Comparison of ENCODE assay signal across 37 cellular contexts in the genomic region with DNA sequence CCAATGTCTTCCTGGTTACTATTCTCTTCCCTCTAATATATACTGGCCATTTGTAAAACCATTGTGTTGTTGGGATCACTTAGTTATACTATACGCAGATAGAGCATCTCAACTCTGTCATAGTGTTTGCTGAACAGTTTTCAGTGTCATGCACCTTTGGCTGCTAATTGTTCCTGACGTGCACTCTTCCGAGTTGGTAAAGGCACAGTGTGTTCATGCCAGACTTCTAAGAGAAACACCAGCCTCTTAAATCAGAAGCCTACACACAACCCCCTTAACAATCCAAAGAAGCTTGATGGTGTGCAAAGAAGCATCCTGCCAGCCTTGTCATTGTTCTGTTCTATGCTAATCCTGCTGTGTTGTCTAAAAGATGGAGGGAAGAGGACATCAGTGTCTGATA.
"Had no signal": no experiment of that assay in that cellular context is flagged by ENCODE, and none has a peak within 500 bp of the region (broad histone marks: within the 10 kb centered on the region; RNA-seq: fewer than 3 reads in every experiment).

No MANE protein-coding gene starts in this region.

- H3K4me1 ChIP-seq: adrenal gland had no signal

- H3K27ac ChIP-seq: adrenal gland, KMS-11, Peyer's patch, SJSA1, VCaP had no signal

- H3K27ac Mint-ChIP-seq: activated B cell treated with CpG ODN at 0.5 μM for 24 hours; activated CD4-positive, alpha-beta memory T cell treated with anti-CD3 and anti-CD28 coated beads for 36 hours; activated naive CD4-positive, alpha-beta T cell treated with anti-CD3 and anti-CD28 coated beads for 36 hours; activated naive CD4-positive, alpha-beta T cell treated with anti-CD3 and anti-CD28 coated beads, Interleukin-2, amount 50 U/mL, for 72 hours; activated T-helper 1 cell treated with anti-CD3 and anti-CD28 coated beads, Interleukin-12 subunit alpha, Interleukin-12 subunit beta, Interleukin-2, Interleukin-4 antibody, amounts not matched to agents 30 ng/mL and 10 ng/mL and 1 ng/mL, durations not matched to agents 14 hours and 24 hours and 36 hours; brain had no signal

- H3K4me3 ChIP-seq: adrenal gland, Peyer's patch, SJSA1 had no signal

- H3K27me3 Mint-ChIP-seq: activated B cell treated with CpG ODN at 0.5 μM for 24 hours; activated CD4-positive, alpha-beta memory T cell treated with anti-CD3 and anti-CD28 coated beads for 36 hours; brain had no signal

- H3K9ac ChIP-seq: KMS-11 had no signal

- H3K27me3 ChIP-seq: adrenal gland, Peyer's patch, SJSA1 had no signal

- H3K4me3 Mint-ChIP-seq: activated B cell treated with CpG ODN at 0.5 μM for 24 hours; activated CD4-positive, alpha-beta memory T cell treated with anti-CD3 and anti-CD28 coated beads for 36 hours; activated naive CD4-positive, alpha-beta T cell treated with anti-CD3 and anti-CD28 coated beads for 36 hours; activated T-cell treated with anti-CD3 and anti-CD28 coated beads, Interleukin-2, amount 50 U/mL, for 4 hours; activated T-helper 1 cell treated with anti-CD3 and anti-CD28 coated beads, Interleukin-12 subunit alpha, Interleukin-12 subunit beta, Interleukin-2, Interleukin-4 antibody, amounts not matched to agents 30 ng/mL and 10 ng/mL and 1 ng/mL, durations not matched to agents 14 hours and 24 hours and 36 hours; brain had no signal

- H3K9me3 ChIP-seq: adrenal gland, Peyer's patch, SJSA1 had no signal

- DNase-seq: activated B cell treated with CpG ODN at 0.5 μM for 24 hours; activated CD4-positive, alpha-beta memory T cell treated with anti-CD3 and anti-CD28 coated beads for 36 hours; activated CD4-positive, alpha-beta T cell treated with anti-CD3 and anti-CD28 coated beads for 4 hours; activated CD4-positive, alpha-beta T cell treated with anti-CD3 and anti-CD28 coated beads, Interleukin-2, amount 50 U/mL, for 1 hour; activated CD4-positive, CD25-positive, alpha-beta regulatory T cell treated with anti-CD3 and anti-CD28 coated beads, Interleukin-2, amount 50 U/mL, for 72 hours; activated CD8-positive, alpha-beta memory T cell treated with anti-CD3 and anti-CD28 coated beads, Interleukin-2, amount 50 U/mL, for 4 hours; activated gamma-delta T cell treated with Interleukin-2 at 50 U/mL for 16 hours; activated naive CD4-positive, alpha-beta T cell treated with anti-CD3 and anti-CD28 coated beads for 36 hours; activated T-cell treated with anti-CD3 and anti-CD28 coated beads for 4 hours; activated T-cell treated with anti-CD3 and anti-CD28 coated beads, Interleukin-2, amount 50 U/mL, for 4 hours; adrenal gland; caudate nucleus; MM.1S; MV-4-11; NCI-H1092; NCI-H1436 treated with DMSO at 0.1 percent for 48 hours; NCI-H187 treated with DMSO at 0.1 percent for 48 hours; NCI-H2081 treated with DMSO at 0.1 percent for 48 hours; NCI-H446 treated with DMSO at 0.1 percent for 48 hours; NCI-H524; NCI-H69; NCI-H82; NK-92 treated with Interleukin-12 subunit alpha and Interleukin-12 subunit beta, amount 100 ng/mL, for 24 hours; PC-3; Peyer's patch; RPMI8226; SHP77 treated with DMSO at 0.1 percent for 48 hours; SW 1271; T-helper 1 cell; T-helper 2 cell; T-helper 9 cell had no signal

- H3K36me3 ChIP-seq: adrenal gland had no signal

- ATAC-seq: activated naive CD4-positive, alpha-beta T cell treated with anti-CD3 and anti-CD28 coated beads, Interleukin-2, amount 50 U/mL, for 72 hours; activated T-cell treated with anti-CD3 and anti-CD28 coated beads, Interleukin-2, amount 50 U/mL, for 4 hours; PC-3 had no signal

- H3K9me3 Mint-ChIP-seq: activated B cell treated with CpG ODN at 0.5 μM for 24 hours; activated CD4-positive, alpha-beta memory T cell treated with anti-CD3 and anti-CD28 coated beads for 36 hours; activated naive CD4-positive, alpha-beta T cell treated with anti-CD3 and anti-CD28 coated beads for 36 hours; activated naive CD4-positive, alpha-beta T cell treated with anti-CD3 and anti-CD28 coated beads, Interleukin-2, amount 50 U/mL, for 72 hours; activated T-cell treated with anti-CD3 and anti-CD28 coated beads, Interleukin-2, amount 50 U/mL, for 4 hours; activated T-helper 1 cell treated with anti-CD3 and anti-CD28 coated beads, Interleukin-12 subunit alpha, Interleukin-12 subunit beta, Interleukin-2, Interleukin-4 antibody, amounts not matched to agents 30 ng/mL and 10 ng/mL and 1 ng/mL, durations not matched to agents 14 hours and 24 hours and 36 hours; brain had no signal

- H3K4me2 ChIP-seq: KMS-11 had no signal

- H3K36me3 Mint-ChIP-seq: activated naive CD4-positive, alpha-beta T cell treated with anti-CD3 and anti-CD28 coated beads, Interleukin-2, amount 50 U/mL, for 72 hours had no signal

- H3K4me1 Mint-ChIP-seq: activated B cell treated with CpG ODN at 0.5 μM for 24 hours, brain had no signal
